In genomic region chrX:73840120-73840924, GRCh38 we compare ENCODE assay signal across 11 cellular contexts. TPM values are rescaled to one million over a fixed set of nuclear protein-coding genes. Genes with fewer than 3 reads are reported as not detected.
"Had no signal": no experiment of that assay in that cellular context is flagged by ENCODE, and none has a peak within 500 bp of the region (broad histone marks: within the 10 kb centered on the region; RNA-seq: fewer than 3 reads in every experiment).

No MANE protein-coding gene starts in this region.

- H3K27me3 Mint-ChIP-seq: IgD-negative memory B cell had no signal

- ATAC-seq: GM23338, HepG2 had no signal

- DNase-seq: H9, HCEC 1CT, HFFc6, KBM-7 had no signal

- H3K4me2 ChIP-seq: GM23338 had no signal

- H3K4me3 ChIP-seq: GM23338 had no signal

- H3K27ac ChIP-seq: HL-60 had no signal

- H3K4me3 Mint-ChIP-seq: GM23338, H9, HFFc6 had no signal

- H3K27ac Mint-ChIP-seq: GM23338, H9, HFFc6, IgD-negative memory B cell had no signal

- H3K4me1 Mint-ChIP-seq: GM23338 had no signal

- FAIRE-seq: H1, H54, HepG2 had no signal

- H3K36me3 Mint-ChIP-seq: IgD-negative memory B cell had no signal

- H3K9me3 Mint-ChIP-seq: HFFc6, IgD-negative memory B cell had no signal

- H2AFZ ChIP-seq: GM23338 had no signal

RNA-seq across cellular contexts. Expression of gene XIST, which starts 12.2 kb away (rescaled TPM):
- total RNA-seq: HFFc6, HT1080 had no signal
